19 cellular contexts compared by ENCODE assay signal in the genomic region with DNA sequence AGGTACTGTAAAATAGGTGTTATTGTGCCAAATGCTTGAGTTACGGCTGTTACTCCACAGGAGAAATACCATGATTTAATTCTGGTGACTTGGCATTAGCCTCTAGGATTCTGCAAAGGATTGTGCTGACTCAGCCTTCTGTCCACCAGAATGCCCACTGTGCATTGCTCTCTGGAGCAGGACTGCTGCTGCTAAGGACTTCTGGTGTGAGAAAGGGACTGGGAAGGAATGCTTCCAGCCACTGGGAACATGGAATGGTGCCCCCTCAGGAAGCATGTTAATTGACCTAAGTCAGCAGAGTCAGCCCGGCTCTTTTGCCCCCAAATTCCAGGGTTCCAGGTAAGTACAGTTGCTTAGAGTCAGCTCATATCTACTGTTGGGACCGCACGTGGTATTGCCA. TPM values are rescaled to one million over a fixed set of nuclear protein-coding genes. Genes with fewer than 3 reads are reported as not detected.
"Had no signal": no experiment of that assay in that cellular context is flagged by ENCODE, and none has a peak within 500 bp of the region (broad histone marks: within the 10 kb centered on the region; RNA-seq: fewer than 3 reads in every experiment).

No MANE protein-coding gene starts in this region.

- H3K36me3 ChIP-seq: ascending aorta, cardiac muscle cell, lower lobe of right lung had no signal

- DNase-seq: activated CD4-positive, alpha-beta T cell treated with anti-CD3 and anti-CD28 coated beads for 4 hours; activated CD8-positive, alpha-beta memory T cell treated with anti-CD3 and anti-CD28 coated beads, Interleukin-2, amount 50 U/mL, for 4 hours; activated CD8-positive, alpha-beta T cell treated with anti-CD3 and anti-CD28 coated beads for 36 hours; activated naive CD4-positive, alpha-beta T cell; effector memory CD4-positive, alpha-beta T cell; kidney glomerular epithelial cell; lower lobe of right lung; naive B cell; right cardiac atrium; stimulated activated naive B cell treated with anti-CD40 and anti-IgM and Interleukin-4, amounts not matched to agents 10 μg/mL and 1 μg/mL and 100 μg/mL, for 72 hours; T1000; upper lobe of left lung had no signal

- H3K79me2 ChIP-seq: hepatocyte had no signal

- H3K4me3 ChIP-seq: ascending aorta, cardiac muscle cell, coronary artery, hepatocyte, lower lobe of right lung, upper lobe of left lung had no signal

- H3K27me3 ChIP-seq: ascending aorta, cardiac muscle cell, hepatocyte, upper lobe of left lung had no signal

- H3K9me3 ChIP-seq: ascending aorta, lower lobe of right lung, upper lobe of left lung had no signal

- ATAC-seq: activated CD8-positive, alpha-beta T cell treated with anti-CD3 and anti-CD28 coated beads for 36 hours; lower lobe of right lung; right cardiac atrium; stimulated activated naive B cell treated with anti-CD40 and anti-IgM and Interleukin-4, amounts not matched to agents 10 μg/mL and 1 μg/mL and 100 μg/mL, for 72 hours had no signal

- H3K4me2 ChIP-seq: hepatocyte had no signal

- H2AFZ ChIP-seq: hepatocyte had no signal

- H3K4me1 ChIP-seq: ascending aorta, lower lobe of right lung, upper lobe of left lung had no signal

- H3K27ac ChIP-seq: ascending aorta, cardiac muscle cell, coronary artery, epithelial cell of prostate, hepatocyte, lower lobe of right lung, upper lobe of left lung, VCaP had no signal

RNA-seq across cellular contexts. Expression of gene JPH4, which starts 59.9 kb away (rescaled TPM):
- total RNA-seq: activated T-helper 1 cell treated with anti-CD3 and anti-CD28 coated beads, Interleukin-12 subunit alpha, Interleukin-12 subunit beta, Interleukin-2, Interleukin-4 antibody, amounts not matched to agents 30 ng/mL and 10 ng/mL and 1 ng/mL, durations not matched to agents 14 hours and 24 hours and 36 hours had no signal
